Comparison of ENCODE assay signal across 30 cellular contexts in the genomic region with DNA sequence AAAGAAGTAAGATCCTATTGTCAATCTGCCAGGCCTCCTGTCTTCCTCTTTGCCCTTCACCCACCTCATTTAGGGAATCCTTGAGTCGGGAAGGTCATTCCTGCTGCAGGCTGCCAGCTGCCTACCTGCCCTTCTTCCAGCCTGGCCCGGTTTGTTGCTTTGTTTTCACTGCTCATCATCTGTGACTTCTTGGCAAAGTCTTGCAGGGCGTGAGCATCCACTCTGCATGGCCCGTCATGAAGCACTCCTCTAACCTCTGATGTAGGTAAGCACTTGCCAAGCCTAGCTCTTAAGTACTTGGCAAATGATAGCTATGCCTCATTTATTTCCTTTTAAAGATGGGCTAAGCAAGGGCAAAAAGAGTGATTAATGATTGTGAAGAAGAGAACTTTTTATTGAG.
DNase-seq lines count a peak whose midpoint lies in the region; ATAC-seq, FAIRE-seq and TF ChIP-seq lines count a peak whose summit lies in the region.
"Had no signal": no experiment of that assay in that cellular context is flagged by ENCODE, and none has a peak within 500 bp of the region (broad histone marks: within the 10 kb centered on the region; RNA-seq: fewer than 3 reads in every experiment).

No MANE protein-coding gene starts in this region.

- no peaks in the 10 kb centered on the region for H3K27me3 ChIP-seq in thyroid gland
- H3K27me3 ChIP-seq: BE2C, SJSA1 had no signal

- ATAC-seq in GM18861 (IDR thresholded peaks at IDR 0.05; ENCODE audit: unreplicated experiment) = no peak
- ATAC-seq: GM12878 had no signal

- no peak for TF ChIP-seq POLR2A in thyroid gland (IDR thresholded peaks at IDR 0.05)

- H3K27ac ChIP-seq in thyroid gland (peak overlapping the region in 2 of 3 donors; percentile 49 to 56), kidney (ENCODE audit: low read depth in 2 of 2, low read length in 2 of 2) (no peak overlapping the region)
- H3K27ac ChIP-seq: HL-60, KMS-11, PC-9, SJSA1 had no signal

- DNase-seq in NCI-H1105 treated with DMSO at 0.1 percent for 48 hours (lab: John Stamatoyannopoulos, UW) = peak; percentile 27
- DNase-seq in NCI-H1105 (lab: John Stamatoyannopoulos, UW) = no peak
- peak; percentile 92 for DNase-seq in NCI-H187 treated with DMSO at 0.1 percent for 48 hours (lab: John Stamatoyannopoulos, UW)
- DNase-seq in NCI-H2171 treated with DMSO at 0.1 percent for 48 hours (lab: John Stamatoyannopoulos, UW) = peak; percentile 46
- DNase-seq in thyroid gland = peak; percentile 90 to 92
- no peak for DNase-seq in kidney
- DNase-seq in COLO668 (lab: John Stamatoyannopoulos, UW; ENCODE audit: unreplicated experiment) = no peak
- DNase-seq: 8988T; ACHN; BE2C; Calu3; CD8-positive, alpha-beta memory T cell; HCEC 1CT; MM.1S; NCI-H1436; NCI-H1930; NCI-H226; NCI-H524; NCI-H774; PC-9; Right ventricle myocardium superior; RPMI8226; T-helper 2 cell had no signal

- H3K9me3 ChIP-seq in thyroid gland (no peaks in the 10 kb centered on the region), kidney (ENCODE audit: control insufficient read depth in 1 of 2, low read length in 2 of 2) (no peaks in the 10 kb centered on the region)
- H3K9me3 ChIP-seq: BE2C, SJSA1 had no signal

- FAIRE-seq in kidney (lab: Jason Lieb, UNC) = no peak
- FAIRE-seq: G401.6, GM12878, H1 had no signal

- H3K9ac ChIP-seq in kidney (ENCODE audit: low read length in 2 of 2) = no peak overlapping the region
- H3K9ac ChIP-seq: KMS-11 had no signal

- intact Hi-C loops in thyroid gland (cut with DNase I) (no loop called here), kidney (cut with DNase I) (no loop called here)

- WGBS in thyroid gland, 2 donors = 35% methylated on average over 4 of the region's 4 CpGs

- no peak for TF ChIP-seq CTCF in thyroid gland (IDR thresholded peaks at IDR 0.05)
- no peak for TF ChIP-seq CTCF in kidney (IDR thresholded peaks at IDR 0.05; ENCODE audit: borderline replicate concordance, extremely low read depth, insufficient read depth)

- H3K36me3 ChIP-seq in thyroid gland (no peaks in the 10 kb centered on the region), kidney (ENCODE audit: control insufficient read depth in 1 of 2, insufficient read depth in 2 of 2, low read length in 2 of 2) (no peaks in the 10 kb centered on the region)
- H3K36me3 ChIP-seq: BE2C, SJSA1 had no signal

- H3K4me3 ChIP-seq in thyroid gland (replicated peaks in 1 of 3) (no peak overlapping the region), kidney (ENCODE audit: low read length in 2 of 2) (no peak overlapping the region)
- H3K4me3 ChIP-seq: GM12878, PC-9, SJSA1 had no signal

- H3K4me1 ChIP-seq in thyroid gland (peaks cover 7 to 10% of the 10 kb centered on the region in 2 donors), kidney (ENCODE audit: control insufficient read depth in 1 of 2, insufficient read depth in 1 of 2, low read depth in 1 of 2, low read length in 2 of 2) (no peaks in the 10 kb centered on the region)
- H3K4me1 ChIP-seq: BE2C, SJSA1 had no signal

Comparison
In these comparisons a context has a peak if more than half of its experiments do, and no peak if none do; other contexts are left out.
1. DNase-seq: peak in NCI-H1105 treated with DMSO at 0.1 percent for 48 hours (single experiment), NCI-H187 treated with DMSO at 0.1 percent for 48 hours (single experiment), NCI-H2171 treated with DMSO at 0.1 percent for 48 hours (single experiment) and thyroid gland (2 of 2); none in NCI-H1105 (single experiment), kidney (single experiment) and COLO668 (single experiment).
2. H3K27ac ChIP-seq: peak in thyroid gland (2 of 3); none in kidney (0 of 2).